13 cellular contexts compared by ENCODE assay signal in the genomic region with DNA sequence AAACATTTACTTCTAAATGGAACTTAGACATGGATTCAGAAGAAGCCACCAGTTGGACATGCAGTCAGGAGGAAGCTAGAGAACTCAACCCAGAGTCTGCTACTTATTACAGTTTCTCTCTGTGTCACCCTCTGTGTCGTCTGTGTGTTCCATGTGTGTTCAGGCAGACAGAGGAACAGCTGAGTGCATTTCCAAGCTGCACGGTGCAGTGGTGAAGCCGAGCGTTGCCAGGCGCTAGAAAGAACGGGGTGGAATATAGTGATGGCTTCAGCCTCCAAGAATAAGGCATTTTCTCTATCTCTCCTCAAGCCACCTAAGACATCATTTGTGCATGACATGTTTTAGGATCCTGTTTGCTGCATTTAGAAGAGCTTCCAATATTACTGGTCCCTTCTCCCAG.
A peak's percentile ranks its signal among the peaks of the same experiment; 100 is the strongest.
DNase-seq lines count a peak whose midpoint lies in the region; ATAC-seq and TF ChIP-seq lines count a peak whose summit lies in the region.
"Had no signal": no experiment of that assay in that cellular context is flagged by ENCODE, and none has a peak within 500 bp of the region (broad histone marks: within the 10 kb centered on the region; RNA-seq: fewer than 3 reads in every experiment).

No MANE protein-coding gene starts in this region.

- H3K27me3 Mint-ChIP-seq in GM23338 (ENCODE audit: insufficient read depth, low read depth, poor library complexity), result peaks cover 18% of the 10 kb centered on the region

- peaks cover 16% of the 10 kb centered on the region for H3K36me3 Mint-ChIP-seq in GM23338 (ENCODE audit: low read depth)
- H3K36me3 Mint-ChIP-seq: CD8-positive, alpha-beta T cell had no signal

- H3K4ac ChIP-seq in mesendoderm (ENCODE audit: low read depth, low read length), result no peak overlapping the region

- H3K36me3 ChIP-seq in GM23338 (ENCODE audit: insufficient read depth), result no peaks in the 10 kb centered on the region
- H3K36me3 ChIP-seq in mesendoderm (ENCODE audit: control insufficient read depth, insufficient read depth, low read length), result no peaks in the 10 kb centered on the region

- peaks cover 9% of the 10 kb centered on the region; the same call in 1 of the 2 replicates for H3K9me2 ChIP-seq in GM23338 (ENCODE audit: insufficient read depth)

- no peak for DNase-seq in GM23338 (ENCODE audit: low spot score)
- peak; percentile 14 for DNase-seq in NCI-H69 (lab: John Stamatoyannopoulos, UW)
- peak in 3 of 10 donors; percentile 41 to 57 (median 45) for DNase-seq in dorsolateral prefrontal cortex
- DNase-seq in mesendoderm, result no peak
- no peak for DNase-seq in activated T-cell treated with anti-CD3 and anti-CD28 coated beads, Interleukin-2, amount 50 U/mL, for 1 hour
- DNase-seq in NCI-H446 treated with DMSO at 0.1 percent for 48 hours (lab: John Stamatoyannopoulos, UW), result no peak
- no peak for DNase-seq in NCI-H1417 (lab: John Stamatoyannopoulos, UW)
- DNase-seq: CD8-positive, alpha-beta T cell; COR-L47; DMS153; GF-D8 had no signal

- 0 out of 2 replicates have a peak, but pooled peaks cover 3% of the 10 kb centered on the region for H3K27me3 ChIP-seq in GM23338 (ENCODE audit: insufficient read depth)
- H3K27me3 ChIP-seq in dorsolateral prefrontal cortex, result peaks cover 0 to 50% (median 19%) of the 10 kb centered on the region in 45 donors
- H3K27me3 ChIP-seq in mesendoderm (ENCODE audit: insufficient read depth, low read length, poor library complexity), result no peaks in the 10 kb centered on the region

- H3K56ac ChIP-seq in mesendoderm (ENCODE audit: low read length), result peak overlapping the region; percentile 51

- no peak overlapping the region for H3K9ac ChIP-seq in mesendoderm (ENCODE audit: low read length)

- intact Hi-C loops in dorsolateral prefrontal cortex (cut with DNase I), result loop anchor here in 1 of 2 donors (10.0 kb wide), 1 partner anchor 169 kb away; no protein-coding TSS in a partner anchor

- H3K27ac Mint-ChIP-seq in GM23338, result no peak overlapping the region
- H3K27ac Mint-ChIP-seq: CD8-positive, alpha-beta T cell had no signal

- H3K9me3 Mint-ChIP-seq in GM23338, result peaks cover 9% of the 10 kb centered on the region; the same call in 2 of the 3 replicates
- H3K9me3 Mint-ChIP-seq: CD8-positive, alpha-beta T cell had no signal

- peak overlapping the region; percentile 97 for H3K4me2 ChIP-seq in GM23338
- H3K4me2 ChIP-seq in mesendoderm (ENCODE audit: low read length), result no peak overlapping the region

- no peak overlapping the region for H2AK5ac ChIP-seq in mesendoderm (ENCODE audit: low read length)

- H3K4me3 ChIP-seq in GM23338 (peak overlapping the region; percentile 74), dorsolateral prefrontal cortex (peak overlapping the region in 49 of 59 donors; percentile 7 to 66 (median 54)), mesendoderm (ENCODE audit: low read length) (no peak overlapping the region)

- TF ChIP-seq CTCF in GM23338 (conservative IDR thresholded peaks at IDR 0.05; ENCODE audit: low read depth in 2 of 2), result no peak
- TF ChIP-seq CTCF in dorsolateral prefrontal cortex (IDR thresholded peaks at IDR 0.05 in 54 of 56, conservative IDR thresholded peaks at IDR 0.05 in 2 of 56; ENCODE audit: low read depth in 1 of 56, partially characterized antibody in 56 of 56), result no peak

- peaks cover 7% of the 10 kb centered on the region for H3K79me1 ChIP-seq in mesendoderm (ENCODE audit: low read length)

- H3K27ac ChIP-seq in GM23338 (ENCODE audit: low read depth) (no peak overlapping the region), dorsolateral prefrontal cortex (peak overlapping the region in 46 of 59 donors; percentile 12 to 82 (median 65)), mesendoderm (ENCODE audit: low read depth, low read length) (no peak overlapping the region)

- peaks cover 51% of the 10 kb centered on the region for H3K4me1 ChIP-seq in GM23338 (ENCODE audit: insufficient read depth)
- H3K4me1 ChIP-seq in mesendoderm (ENCODE audit: control insufficient read depth, low read depth, low read length), result peaks cover 19% of the 10 kb centered on the region

- H3K79me2 ChIP-seq in GM23338 (replicated peaks; ENCODE audit: insufficient read depth), result peaks cover 68% of the 10 kb centered on the region
- peaks cover 28% of the 10 kb centered on the region for H3K79me2 ChIP-seq in mesendoderm (ENCODE audit: control insufficient read depth, insufficient read depth, low read length)

- peaks cover 22% of the 10 kb centered on the region for H3F3A ChIP-seq in GM23338 (replicated peaks; ENCODE audit: low read depth)

- peaks cover 64% of the 10 kb centered on the region for H3K4me1 Mint-ChIP-seq in GM23338

- H4K20me1 ChIP-seq in GM23338 (replicated peaks; ENCODE audit: insufficient read depth), result no peaks in the 10 kb centered on the region

- H4K5ac ChIP-seq in mesendoderm (ENCODE audit: low read length), result no peak overlapping the region

- H3K4me3 Mint-ChIP-seq in GM23338, result peak overlapping the region; percentile 78; the same call in 2 of the 3 replicates
- H3K4me3 Mint-ChIP-seq: CD8-positive, alpha-beta T cell had no signal

- no peak overlapping the region for H4K8ac ChIP-seq in mesendoderm (ENCODE audit: low read depth, low read length)

- no peak overlapping the region for H2BK120ac ChIP-seq in mesendoderm (ENCODE audit: low read depth, low read length)

- no peak overlapping the region for H2BK15ac ChIP-seq in mesendoderm (replicated peaks; ENCODE audit: low read depth)

- no peak overlapping the region for H2BK5ac ChIP-seq in mesendoderm (ENCODE audit: low read length)

- H2AFZ ChIP-seq in GM23338, result no peak overlapping the region

- H3K23ac ChIP-seq in mesendoderm (ENCODE audit: low read length), result no peak overlapping the region

- no CpG with 5 or more reads among the region's 6 CpGs for WGBS in mesendoderm (ENCODE audit: extremely low coverage, insufficient coverage, low lambda C conversion rate)

- ATAC-seq in GM23338 (no peak), GM19035 (IDR thresholded peaks at IDR 0.05; ENCODE audit: unreplicated experiment) (no peak)
- ATAC-seq: CD8-positive, alpha-beta T cell; HepG2 had no signal

- H3K18ac ChIP-seq in mesendoderm (ENCODE audit: low read length), result no peak overlapping the region

TF ChIP-seq in GM23338, 12 proteins besides CTCF, POLR2A, EP300 and RAD21 (continues in another document):
- TF ChIP-seq, protein P1, sequence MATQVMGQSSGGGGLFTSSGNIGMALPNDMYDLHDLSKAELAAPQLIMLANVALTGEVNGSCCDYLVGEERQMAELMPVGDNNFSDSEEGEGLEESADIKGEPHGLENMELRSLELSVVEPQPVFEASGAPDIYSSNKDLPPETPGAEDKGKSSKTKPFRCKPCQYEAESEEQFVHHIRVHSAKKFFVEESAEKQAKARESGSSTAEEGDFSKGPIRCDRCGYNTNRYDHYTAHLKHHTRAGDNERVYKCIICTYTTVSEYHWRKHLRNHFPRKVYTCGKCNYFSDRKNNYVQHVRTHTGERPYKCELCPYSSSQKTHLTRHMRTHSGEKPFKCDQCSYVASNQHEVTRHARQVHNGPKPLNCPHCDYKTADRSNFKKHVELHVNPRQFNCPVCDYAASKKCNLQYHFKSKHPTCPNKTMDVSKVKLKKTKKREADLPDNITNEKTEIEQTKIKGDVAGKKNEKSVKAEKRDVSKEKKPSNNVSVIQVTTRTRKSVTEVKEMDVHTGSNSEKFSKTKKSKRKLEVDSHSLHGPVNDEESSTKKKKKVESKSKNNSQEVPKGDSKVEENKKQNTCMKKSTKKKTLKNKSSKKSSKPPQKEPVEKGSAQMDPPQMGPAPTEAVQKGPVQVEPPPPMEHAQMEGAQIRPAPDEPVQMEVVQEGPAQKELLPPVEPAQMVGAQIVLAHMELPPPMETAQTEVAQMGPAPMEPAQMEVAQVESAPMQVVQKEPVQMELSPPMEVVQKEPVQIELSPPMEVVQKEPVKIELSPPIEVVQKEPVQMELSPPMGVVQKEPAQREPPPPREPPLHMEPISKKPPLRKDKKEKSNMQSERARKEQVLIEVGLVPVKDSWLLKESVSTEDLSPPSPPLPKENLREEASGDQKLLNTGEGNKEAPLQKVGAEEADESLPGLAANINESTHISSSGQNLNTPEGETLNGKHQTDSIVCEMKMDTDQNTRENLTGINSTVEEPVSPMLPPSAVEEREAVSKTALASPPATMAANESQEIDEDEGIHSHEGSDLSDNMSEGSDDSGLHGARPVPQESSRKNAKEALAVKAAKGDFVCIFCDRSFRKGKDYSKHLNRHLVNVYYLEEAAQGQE (IDR thresholded peaks at IDR 0.05; ENCODE audit: unreplicated experiment), result no peak
- TF ChIP-seq EZH2phosphoT487 (IDR thresholded peaks at IDR 0.05; ENCODE audit: unreplicated experiment) (no peak), ZNF114 (CRISPR knock-in tag; IDR thresholded peaks at IDR 0.05) (no peak), ZNF331 (CRISPR knock-in tag; IDR thresholded peaks at IDR 0.05; ENCODE audit: low read depth) (no peak), CREB1 (CRISPR knock-in tag; IDR thresholded peaks at IDR 0.05; ENCODE audit: low read depth) (no peak), NANOG (IDR thresholded peaks at IDR 0.05; ENCODE audit: borderline replicate concordance) (no peak), JUNB (IDR thresholded peaks at IDR 0.05; ENCODE audit: unreplicated experiment) (no peak)
- TF ChIP-seq, protein P2, sequence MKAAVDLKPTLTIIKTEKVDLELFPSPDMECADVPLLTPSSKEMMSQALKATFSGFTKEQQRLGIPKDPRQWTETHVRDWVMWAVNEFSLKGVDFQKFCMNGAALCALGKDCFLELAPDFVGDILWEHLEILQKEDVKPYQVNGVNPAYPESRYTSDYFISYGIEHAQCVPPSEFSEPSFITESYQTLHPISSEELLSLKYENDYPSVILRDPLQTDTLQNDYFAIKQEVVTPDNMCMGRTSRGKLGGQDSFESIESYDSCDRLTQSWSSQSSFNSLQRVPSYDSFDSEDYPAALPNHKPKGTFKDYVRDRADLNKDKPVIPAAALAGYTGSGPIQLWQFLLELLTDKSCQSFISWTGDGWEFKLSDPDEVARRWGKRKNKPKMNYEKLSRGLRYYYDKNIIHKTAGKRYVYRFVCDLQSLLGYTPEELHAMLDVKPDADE (IDR thresholded peaks at IDR 0.05), result no peak

Comparison
In these comparisons a context has a peak if more than half of its experiments do, and no peak if none do; other contexts are left out.
1. H3K27ac ChIP-seq: peak in dorsolateral prefrontal cortex (46 of 59); none in GM23338 (single experiment) and mesendoderm (single experiment).